13 cellular contexts compared by ENCODE assay signal in the genomic region with DNA sequence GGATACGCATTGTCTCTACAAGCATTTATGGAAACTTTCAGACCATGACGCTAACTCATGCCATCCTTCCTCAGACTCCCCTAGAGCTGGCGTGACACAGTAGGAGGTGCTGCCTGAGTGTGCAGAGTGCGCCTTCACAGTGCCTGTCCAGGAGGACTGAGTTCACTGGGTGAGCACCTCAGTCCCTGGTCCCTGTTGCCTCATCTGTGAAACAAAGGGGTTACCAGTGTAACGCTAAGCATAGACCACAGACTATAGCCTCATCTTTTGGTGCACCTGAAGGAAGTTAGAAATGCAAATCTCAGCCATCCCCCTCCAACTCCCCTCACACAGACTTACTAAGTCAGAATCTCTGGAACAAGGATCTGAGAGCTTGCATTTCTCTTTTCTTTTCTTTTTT.
DNase-seq lines count a peak whose midpoint lies in the region; ATAC-seq and FAIRE-seq lines count a peak whose summit lies in the region.
"Had no signal": no experiment of that assay in that cellular context is flagged by ENCODE, and none has a peak within 500 bp of the region (broad histone marks: within the 10 kb centered on the region; RNA-seq: fewer than 3 reads in every experiment).

No MANE protein-coding gene starts in this region.

- H3K4me1 Mint-ChIP-seq in stimulated activated naive B cell treated with anti-CD40 and anti-IgM and Interleukin-4, amounts not matched to agents 10 μg/mL and 1 μg/mL and 100 μg/mL, for 72 hours: peaks cover 24 to 41% of the 10 kb centered on the region in 2 donors
- H3K4me1 Mint-ChIP-seq: activated CD4-positive, alpha-beta T cell treated with anti-CD3 and anti-CD28 coated beads for 36 hours; stimulated activated effector memory CD8-positive, alpha-beta T cell treated with anti-CD3 and anti-CD28 coated beads, Interleukin-12 subunit alpha, Interleukin-12 subunit beta, amount 100 ng/mL, for 72 hours had no signal

- ATAC-seq in GM19035 (IDR thresholded peaks at IDR 0.05; ENCODE audit: unreplicated experiment) (peak; percentile 82), GM21737 (IDR thresholded peaks at IDR 0.05; ENCODE audit: unreplicated experiment) (peak; percentile 88), HG03159 (IDR thresholded peaks at IDR 0.05; ENCODE audit: unreplicated experiment) (peak; percentile 89), HG03439 (IDR thresholded peaks at IDR 0.05; ENCODE audit: unreplicated experiment) (no peak)
- peak; percentile 87 to 93 for ATAC-seq in stimulated activated naive B cell treated with anti-CD40 and anti-IgM and Interleukin-4, amounts not matched to agents 10 μg/mL and 1 μg/mL and 100 μg/mL, for 72 hours (replicated peaks)
- ATAC-seq: activated CD4-positive, alpha-beta T cell treated with anti-CD3 and anti-CD28 coated beads for 36 hours; stimulated activated effector memory CD8-positive, alpha-beta T cell treated with anti-CD3 and anti-CD28 coated beads, Interleukin-12 subunit alpha, Interleukin-12 subunit beta, amount 100 ng/mL, for 72 hours had no signal

- no peak for FAIRE-seq in RCC 7860 (lab: Jason Lieb, UNC)
- FAIRE-seq: K562 had no signal

- DNase-seq in stimulated activated naive B cell treated with anti-CD40 and anti-IgM and Interleukin-4, amounts not matched to agents 10 μg/mL and 1 μg/mL and 100 μg/mL, for 72 hours: peak; percentile 48
- DNase-seq in RCC 7860 (ENCODE audit: low spot score): no peak
- no peak for DNase-seq in effector CD8-positive, alpha-beta T cell (lab: John Stamatoyannopoulos, UW)
- DNase-seq: activated CD4-positive, alpha-beta T cell treated with anti-CD3 and anti-CD28 coated beads for 36 hours; DMS 273 treated with DMSO at 0.1 percent for 48 hours; SJCRH30; stimulated activated CD4-positive, alpha-beta T cell treated with anti-CD3 and anti-CD28 coated beads, Interleukin-12 subunit alpha, Interleukin-12 subunit beta, amount 100 ng/mL, for 4 hours had no signal

- peaks cover 4 to 7% of the 10 kb centered on the region in 2 donors for H3K9me3 Mint-ChIP-seq in stimulated activated naive B cell treated with anti-CD40 and anti-IgM and Interleukin-4, amounts not matched to agents 10 μg/mL and 1 μg/mL and 100 μg/mL, for 72 hours
- H3K9me3 Mint-ChIP-seq: stimulated activated effector memory CD8-positive, alpha-beta T cell treated with anti-CD3 and anti-CD28 coated beads, Interleukin-12 subunit alpha, Interleukin-12 subunit beta, amount 100 ng/mL, for 72 hours had no signal

- no peaks in the 10 kb centered on the region for H3K36me3 Mint-ChIP-seq in stimulated activated naive B cell treated with anti-CD40 and anti-IgM and Interleukin-4, amounts not matched to agents 10 μg/mL and 1 μg/mL and 100 μg/mL, for 72 hours
- H3K36me3 Mint-ChIP-seq: stimulated activated effector memory CD8-positive, alpha-beta T cell treated with anti-CD3 and anti-CD28 coated beads, Interleukin-12 subunit alpha, Interleukin-12 subunit beta, amount 100 ng/mL, for 72 hours had no signal

- peak overlapping the region in 1 of 2 donors; percentile 10 for H3K4me3 Mint-ChIP-seq in stimulated activated naive B cell treated with anti-CD40 and anti-IgM and Interleukin-4, amounts not matched to agents 10 μg/mL and 1 μg/mL and 100 μg/mL, for 72 hours
- H3K4me3 Mint-ChIP-seq: activated CD4-positive, alpha-beta T cell treated with anti-CD3 and anti-CD28 coated beads for 36 hours; stimulated activated effector memory CD8-positive, alpha-beta T cell treated with anti-CD3 and anti-CD28 coated beads, Interleukin-12 subunit alpha, Interleukin-12 subunit beta, amount 100 ng/mL, for 72 hours had no signal

- H3K27ac Mint-ChIP-seq in stimulated activated naive B cell treated with anti-CD40 and anti-IgM and Interleukin-4, amounts not matched to agents 10 μg/mL and 1 μg/mL and 100 μg/mL, for 72 hours: peak overlapping the region; percentile 73
- H3K27ac Mint-ChIP-seq: activated CD4-positive, alpha-beta T cell treated with anti-CD3 and anti-CD28 coated beads for 36 hours; stimulated activated effector memory CD8-positive, alpha-beta T cell treated with anti-CD3 and anti-CD28 coated beads, Interleukin-12 subunit alpha, Interleukin-12 subunit beta, amount 100 ng/mL, for 72 hours had no signal

- no peaks in the 10 kb centered on the region for H3K27me3 Mint-ChIP-seq in stimulated activated naive B cell treated with anti-CD40 and anti-IgM and Interleukin-4, amounts not matched to agents 10 μg/mL and 1 μg/mL and 100 μg/mL, for 72 hours
- H3K27me3 Mint-ChIP-seq: activated CD4-positive, alpha-beta T cell treated with anti-CD3 and anti-CD28 coated beads for 36 hours had no signal
